ENCODE assay signal across 8 cellular contexts in the genomic region with DNA sequence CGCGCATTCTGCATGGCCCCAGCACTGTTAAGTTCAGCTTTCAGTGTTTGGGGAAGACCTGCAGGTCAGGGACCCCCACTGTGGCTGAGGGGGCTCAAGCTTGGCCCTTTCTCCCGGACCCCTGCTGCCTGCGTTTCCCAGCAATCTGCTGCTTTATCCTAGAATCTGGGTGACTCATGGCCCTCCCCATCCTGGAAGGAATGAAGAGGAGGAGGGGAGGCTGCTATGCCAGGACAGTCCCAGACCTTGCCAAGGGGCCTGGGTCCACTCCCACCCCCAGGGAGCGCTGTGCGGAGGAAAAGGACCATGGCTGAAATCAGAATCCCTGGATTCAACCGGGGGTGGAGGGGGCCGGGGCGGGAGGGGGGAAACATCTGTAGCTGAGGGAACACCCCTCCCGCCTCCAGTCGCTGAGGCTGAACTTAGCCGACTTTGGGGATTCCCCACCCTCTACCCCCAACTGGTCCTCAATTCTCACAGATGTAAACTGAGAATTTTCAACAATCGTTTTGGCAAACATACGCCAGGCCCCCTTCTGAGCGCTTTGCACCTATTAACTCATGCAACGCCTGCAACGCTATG. TPM values are rescaled to one million over a fixed set of nuclear protein-coding genes. Genes with fewer than 3 reads are reported as not detected.
DNase-seq lines count a peak whose midpoint lies in the region; ATAC-seq and TF ChIP-seq lines count a peak whose summit lies in the region.

No MANE protein-coding gene starts in this region.

- H3K4me1 ChIP-seq in HUES48 (ENCODE audit: control insufficient read depth, insufficient read depth, low read length) (peaks cover 7% of the 10 kb centered on the region; the same call in 1 of the 2 replicates), mammary epithelial cell (ENCODE audit: insufficient read depth, low read length) (peaks cover 18% of the 10 kb centered on the region), lower lobe of right lung (peaks cover 9% of the 10 kb centered on the region)

- no peaks in the 10 kb centered on the region for H3K27me3 ChIP-seq in HUES48 (ENCODE audit: control insufficient read depth, insufficient read depth, low read length)
- no peaks in the 10 kb centered on the region for H3K27me3 ChIP-seq in mammary epithelial cell (ENCODE audit: insufficient read depth, low read length)
- no peaks in the 10 kb centered on the region for H3K27me3 ChIP-seq in lower lobe of right lung (ENCODE audit: low read depth)

- H3K36me3 ChIP-seq in HUES48 (ENCODE audit: control insufficient read depth, insufficient read depth, low read length) = peaks cover 28% of the 10 kb centered on the region
- peaks cover 14% of the 10 kb centered on the region for H3K36me3 ChIP-seq in mammary epithelial cell (ENCODE audit: insufficient read depth, low read length)
- no peaks in the 10 kb centered on the region for H3K36me3 ChIP-seq in lower lobe of right lung

- BruUV-seq in mammary epithelial cell (replicated peaks; lab: Mats Ljungman, UMichigan) = no TSS peak

- H3K27ac ChIP-seq in HUES48 (ENCODE audit: low read depth, low read length) = peak overlapping the region; percentile 93
- no peak overlapping the region for H3K27ac ChIP-seq in mammary epithelial cell (ENCODE audit: insufficient read depth, low read depth, low read length)
- H3K27ac ChIP-seq in lower lobe of right lung = no peak overlapping the region

- intact Hi-C loops in mammary epithelial cell (cut with micrococcal nuclease) = no loop called here
- intact Hi-C loops in lower lobe of right lung (cut with DNase I) = no loop called here

- WGBS in mammary epithelial cell (ENCODE audit: low coverage, missing lambda C conversion rate) = 0% methylated on average over 1 of the region's 17 CpGs

- peaks cover 5% of the 10 kb centered on the region; the same call in 1 of the 2 replicates for H3K9me3 ChIP-seq in HUES48 (ENCODE audit: control insufficient read depth, insufficient read depth, low read length)
- H3K9me3 ChIP-seq in mammary epithelial cell (replicated peaks; ENCODE audit: insufficient read depth, low read length) = peaks cover 15% of the 10 kb centered on the region
- H3K9me3 ChIP-seq in lower lobe of right lung = peaks cover 11% of the 10 kb centered on the region

- H3K9ac ChIP-seq in HUES48 (ENCODE audit: low read depth, low read length) (no peak overlapping the region), mammary epithelial cell (ENCODE audit: insufficient read depth, low read length) (no peak overlapping the region)

- H3K79me2 ChIP-seq in mammary epithelial cell (ENCODE audit: insufficient read depth, low read length) = no peaks in the 10 kb centered on the region

- in situ Hi-C loops in mammary epithelial cell (cut with MboI; ENCODE audit: low sequenced_read_pairs in 2 of 2) = no loop called here

- H3K4me3 ChIP-seq in HUES48 (ENCODE audit: low read depth, low read length) (peak overlapping the region; percentile 58), mammary epithelial cell (replicated peaks in 1 of 3; ENCODE audit: insufficient read depth in 1 of 3, low read depth in 2 of 3, low read length in 3 of 3) (peak overlapping the region; percentile 49 to 61 (median 55)), lower lobe of right lung (peak overlapping the region; percentile 54)

- TF ChIP-seq CTCF in mammary epithelial cell (conservative IDR thresholded peaks at IDR 0.05 in 1 of 2, IDR thresholded peaks at IDR 0.05 in 1 of 2; ENCODE audit: extremely low read depth in 1 of 2, insufficient read depth in 1 of 2, low read depth in 1 of 2, low read length in 2 of 2) = no peak
- TF ChIP-seq CTCF in lower lobe of right lung (IDR thresholded peaks at IDR 0.05) = no peak

- ATAC-seq in lower lobe of right lung = peak; percentile 7 to 45
- no peak for ATAC-seq in GM21526 (IDR thresholded peaks at IDR 0.05; ENCODE audit: low FRiP score, unreplicated experiment)
- ATAC-seq in GM21390 (IDR thresholded peaks at IDR 0.05; ENCODE audit: unreplicated experiment) = no peak
- ATAC-seq in HG02588 (IDR thresholded peaks at IDR 0.05; ENCODE audit: unreplicated experiment) = no peak

- DNase-seq in AG08396 (ENCODE audit: low spot score) (peak; percentile 56), mammary epithelial cell (no peak), lower lobe of right lung (no peak), NCI-H345 treated with DMSO at 0.1 percent for 48 hours (lab: John Stamatoyannopoulos, UW; ENCODE audit: unreplicated experiment) (no peak)

- peak overlapping the region; percentile 100 for H3K4me2 ChIP-seq in mammary epithelial cell (ENCODE audit: insufficient read depth, low read depth, low read length)

- H4K20me1 ChIP-seq in mammary epithelial cell (ENCODE audit: insufficient read depth, low read length) = no peaks in the 10 kb centered on the region

- CTCF ChIA-PET in mammary epithelial cell (lab: Charles Lee; ENCODE audit: low non-redundant PET) = interaction anchor here (0.6 to 0.7 kb wide), 2 partner anchors 43 to 322 kb away, joined by 3 to 7 read pairs; no protein-coding TSS in a partner anchor

- H2AFZ ChIP-seq in mammary epithelial cell (ENCODE audit: low read depth, low read length) = peak overlapping the region; percentile 99

- dilution Hi-C loops in mammary epithelial cell (cut with HindIII; ENCODE audit: low sequenced_read_pairs) = no loop called here

RNA-seq across cellular contexts. Expression of a gene that starts 20.6 kb away (rescaled TPM):
- 10 to 100 TPM in 1 of 2 donors, 1 to 10 TPM in 1; 2.5 to 35.8 TPM for total RNA-seq in mammary epithelial cell
- 6.7 TPM for polyA plus RNA-seq in mammary epithelial cell
- 23.4 TPM for polyA minus RNA-seq in mammary epithelial cell
- 1.4 TPM for total RNA-seq in lower lobe of right lung

RNA-seq across cellular contexts. Expression of a gene that starts 34.7 kb away (rescaled TPM):
- total RNA-seq in mammary epithelial cell (10 to 100 TPM; 10.5 to 14.2 TPM), lower lobe of right lung (101 TPM)
- polyA plus RNA-seq in mammary epithelial cell = 8.5 TPM
- 26.7 TPM for polyA minus RNA-seq in mammary epithelial cell

RNA-seq across cellular contexts. Expression of a gene that starts 34.9 kb away (rescaled TPM):
- 100 to 1,000 TPM in 1 of 2 donors, 10 to 100 TPM in 1; 12.2 to 104 TPM for total RNA-seq in mammary epithelial cell
- 322 TPM for polyA plus RNA-seq in mammary epithelial cell
- polyA minus RNA-seq in mammary epithelial cell = 270 TPM
- total RNA-seq in lower lobe of right lung = 123 TPM

Comparison
In these comparisons a context has a peak if more than half of its experiments do, and no peak if none do; other contexts are left out.
1. ATAC-seq: peak in lower lobe of right lung (2 of 2); none in GM21526 (single experiment), GM21390 (single experiment) and HG02588 (single experiment).
2. Peak in every context shown above with its lines, with median percentiles within 50 percentile points of each other: H3K4me3 ChIP-seq.